11 cellular contexts compared by ENCODE assay signal in genomic region chr1:218557731-218558130, GRCh38.
DNase-seq lines count a peak whose midpoint lies in the region; ATAC-seq, FAIRE-seq and TF ChIP-seq lines count a peak whose summit lies in the region.
"Had no signal": no experiment of that assay in that cellular context is flagged by ENCODE, and none has a peak within 500 bp of the region (broad histone marks: within the 10 kb centered on the region; RNA-seq: fewer than 3 reads in every experiment).

No MANE protein-coding gene starts in this region.

- no peak overlapping the region for H3K4me3 ChIP-seq in heart left ventricle
- H3K4me3 ChIP-seq in SJSA1: no peak overlapping the region
- no peak overlapping the region for H3K4me3 ChIP-seq in heart right ventricle
- no peak overlapping the region for H3K4me3 ChIP-seq in effector memory CD4-positive, alpha-beta T cell (ENCODE audit: insufficient read depth, low read depth, low read length, poor library complexity, severe bottlenecking)
- H3K4me3 ChIP-seq: coronary artery had no signal

- peaks cover 0 to 11% (median 4%) of the 10 kb centered on the region in 12 donors for H3K4me1 ChIP-seq in heart left ventricle
- H3K4me1 ChIP-seq in SJSA1 (replicated peaks): peaks cover 11% of the 10 kb centered on the region
- peaks cover 0 to 16% (median 5%) of the 10 kb centered on the region in 9 donors for H3K4me1 ChIP-seq in heart right ventricle
- no peaks in the 10 kb centered on the region for H3K4me1 ChIP-seq in effector memory CD4-positive, alpha-beta T cell (ENCODE audit: control insufficient read depth, insufficient read depth, low read length, poor library complexity, severe bottlenecking)

- no peaks in the 10 kb centered on the region for H3K36me3 ChIP-seq in heart left ventricle
- no peaks in the 10 kb centered on the region for H3K36me3 ChIP-seq in SJSA1
- H3K36me3 ChIP-seq in heart right ventricle: no peaks in the 10 kb centered on the region
- H3K36me3 ChIP-seq in effector memory CD4-positive, alpha-beta T cell (ENCODE audit: control insufficient read depth, insufficient read depth, low read length): no peaks in the 10 kb centered on the region

- H3K9me3 ChIP-seq in heart left ventricle (peaks cover 0 to 4% (median 0%) of the 10 kb centered on the region in 12 donors), SJSA1 (replicated peaks) (0 out of 2 replicates have a peak, but pooled peaks cover 2% of the 10 kb centered on the region), heart right ventricle (no peaks in the 10 kb centered on the region)
- no peaks in the 10 kb centered on the region for H3K9me3 ChIP-seq in effector memory CD4-positive, alpha-beta T cell (ENCODE audit: control insufficient read depth, low read length)

- no peaks in the 10 kb centered on the region for H3K27me3 ChIP-seq in heart left ventricle
- H3K27me3 ChIP-seq in SJSA1 (replicated peaks): no peaks in the 10 kb centered on the region; the same call in 1 of the 2 replicates
- H3K27me3 ChIP-seq in heart right ventricle: no peaks in the 10 kb centered on the region
- H3K27me3 ChIP-seq in effector memory CD4-positive, alpha-beta T cell (replicated peaks; ENCODE audit: control insufficient read depth, insufficient read depth, low read length, poor library complexity, severe bottlenecking): no peaks in the 10 kb centered on the region

- intact Hi-C loops in heart left ventricle (cut with DNase I) (no loop called here), cardiac septum (cut with DNase I) (no loop called here), heart right ventricle (cut with DNase I) (no loop called here)

- TF ChIP-seq POLR2A in heart left ventricle (IDR thresholded peaks at IDR 0.05): no peak

- TF ChIP-seq CTCF in heart left ventricle (IDR thresholded peaks at IDR 0.05) (no peak), heart right ventricle (IDR thresholded peaks at IDR 0.05) (no peak)

- DNase-seq in heart left ventricle (peak in 4 of 5 donors; percentile 32 to 50 (median 42)), cardiac septum (ENCODE audit: low spot score) (no peak), SJSA1 (ENCODE audit: low read depth in 1 of 2, low spot score in 2 of 2) (peak; percentile 45 to 59), heart right ventricle (peak in 1 of 2 donors; percentile 66), urothelium cell line (ENCODE audit: low spot score) (peak; percentile 51)
- no peak for DNase-seq in effector memory CD4-positive, alpha-beta T cell
- DNase-seq in activated naive CD4-positive, alpha-beta T cell treated with anti-CD3 and anti-CD28 coated beads, Interleukin-2, amount 50 U/mL, for 72 hours (ENCODE audit: low spot score in 2 of 2): no peak
- DNase-seq: left colon, trophoblast cell had no signal

- no peak overlapping the region for H3K27ac Mint-ChIP-seq in activated naive CD4-positive, alpha-beta T cell treated with anti-CD3 and anti-CD28 coated beads, Interleukin-2, amount 50 U/mL, for 72 hours

- peaks cover 0 to 6% of the 10 kb centered on the region in 2 donors for H3K36me3 Mint-ChIP-seq in activated naive CD4-positive, alpha-beta T cell treated with anti-CD3 and anti-CD28 coated beads, Interleukin-2, amount 50 U/mL, for 72 hours

- H3K27ac ChIP-seq in heart left ventricle (no peak overlapping the region), SJSA1 (no peak overlapping the region), heart right ventricle (no peak overlapping the region)
- no peak overlapping the region for H3K27ac ChIP-seq in effector memory CD4-positive, alpha-beta T cell (ENCODE audit: insufficient read depth, low read length, poor library complexity, severe bottlenecking)
- H3K27ac ChIP-seq: coronary artery had no signal

- H3K9me3 Mint-ChIP-seq in activated naive CD4-positive, alpha-beta T cell treated with anti-CD3 and anti-CD28 coated beads, Interleukin-2, amount 50 U/mL, for 72 hours: peaks cover 5 to 14% of the 10 kb centered on the region in 2 donors

- WGBS in heart left ventricle, 4 donors: 23 to 34% (median 27%) methylated on average over 6 of the region's 6 CpGs
- 21 to 39% methylated on average over 6 of the region's 6 CpGs for WGBS in heart right ventricle, 2 donors

- ATAC-seq in heart left ventricle (peak in 3 of 4 donors; percentile 46 to 80 (median 61)), heart right ventricle (peak; percentile 60 to 84 (median 72)), GM18909 (IDR thresholded peaks at IDR 0.05; ENCODE audit: poor library complexity, unreplicated experiment) (no peak)
- no peak for ATAC-seq in activated naive CD4-positive, alpha-beta T cell treated with anti-CD3 and anti-CD28 coated beads, Interleukin-2, amount 50 U/mL, for 72 hours
- ATAC-seq: left colon had no signal

- FAIRE-seq in urothelium cell line (lab: Jason Lieb, UNC): no peak

Comparison
In these comparisons a context has a peak if more than half of its experiments do, and no peak if none do; other contexts are left out.
1. DNase-seq: peak in heart left ventricle (4 of 5), SJSA1 (2 of 2) and urothelium cell line (single experiment); none in cardiac septum (single experiment), effector memory CD4-positive, alpha-beta T cell (0 of 3) and activated naive CD4-positive, alpha-beta T cell treated with anti-CD3 and anti-CD28 coated beads, Interleukin-2, amount 50 U/mL, for 72 hours (0 of 2).
2. ATAC-seq: peak in heart left ventricle (3 of 4) and heart right ventricle (8 of 8); none in GM18909 (single experiment) and activated naive CD4-positive, alpha-beta T cell treated with anti-CD3 and anti-CD28 coated beads, Interleukin-2, amount 50 U/mL, for 72 hours (0 of 2).